In the genomic region with DNA sequence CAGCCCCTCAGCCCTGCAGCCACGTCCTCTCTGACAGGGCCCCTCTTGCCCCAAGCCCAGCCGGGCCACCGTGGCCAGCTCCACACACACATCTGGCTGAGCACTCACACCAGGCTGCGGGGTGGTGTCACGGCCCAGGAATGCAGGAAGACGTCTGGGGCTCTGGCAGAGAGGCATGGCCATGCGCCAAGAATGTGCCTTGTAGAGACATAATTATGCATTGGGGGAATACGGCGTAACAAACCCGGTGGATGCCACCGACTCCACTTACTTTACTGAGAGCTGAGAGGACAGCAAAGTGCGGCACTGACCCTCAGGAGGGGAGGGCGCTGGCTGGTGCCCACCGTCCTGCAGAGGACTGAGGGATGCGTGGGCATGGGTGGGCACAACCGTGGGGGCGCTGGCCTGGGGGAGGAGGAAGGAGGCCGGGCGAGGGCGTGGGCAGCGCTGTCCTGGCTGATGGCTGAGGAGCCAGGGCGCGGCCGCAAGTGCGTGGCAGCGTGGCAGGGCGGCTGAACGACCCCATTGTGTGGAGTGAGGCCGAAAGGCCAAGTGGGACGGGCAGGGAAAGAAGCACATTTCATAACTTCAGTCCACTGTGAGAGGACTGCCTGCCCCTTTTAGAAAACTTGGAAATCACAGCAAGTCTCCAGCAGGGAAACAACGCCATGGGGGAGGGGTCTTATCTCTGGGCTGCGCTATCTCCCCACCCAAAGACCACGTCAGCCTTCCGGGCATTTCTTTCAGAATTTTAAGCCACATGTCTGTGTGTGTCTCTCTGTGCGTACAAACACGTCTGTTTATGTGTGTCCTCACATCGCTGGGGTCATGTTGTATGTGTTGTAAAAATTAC, we compare ENCODE assay signal across 1 cellular context.
A peak's percentile ranks its signal among the peaks of the same experiment; 100 is the strongest.
TF ChIP-seq lines count a peak whose summit lies in the region.

No MANE protein-coding gene starts in this region.

TF ChIP-seq in HepG2, 621 proteins besides CTCF, POLR2A, EP300 and RAD21 (continued from another document):
- TF ChIP-seq, protein P1, sequence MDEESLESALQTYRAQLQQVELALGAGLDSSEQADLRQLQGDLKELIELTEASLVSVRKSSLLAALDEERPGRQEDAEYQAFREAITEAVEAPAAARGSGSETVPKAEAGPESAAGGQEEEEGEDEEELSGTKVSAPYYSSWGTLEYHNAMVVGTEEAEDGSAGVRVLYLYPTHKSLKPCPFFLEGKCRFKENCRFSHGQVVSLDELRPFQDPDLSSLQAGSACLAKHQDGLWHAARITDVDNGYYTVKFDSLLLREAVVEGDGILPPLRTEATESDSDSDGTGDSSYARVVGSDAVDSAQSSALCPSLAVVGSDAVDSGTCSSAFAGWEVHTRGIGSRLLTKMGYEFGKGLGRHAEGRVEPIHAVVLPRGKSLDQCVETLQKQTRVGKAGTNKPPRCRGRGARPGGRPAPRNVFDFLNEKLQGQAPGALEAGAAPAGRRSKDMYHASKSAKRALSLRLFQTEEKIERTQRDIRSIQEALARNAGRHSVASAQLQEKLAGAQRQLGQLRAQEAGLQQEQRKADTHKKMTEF (CRISPR knock-in tag; IDR thresholded peaks at IDR 0.05): 0 out of 2 replicates have a peak, but pooled peaks have one; percentile 22
- TF ChIP-seq TEAD3 (CRISPR knock-in tag; optimal IDR thresholded peaks at IDR 0.05; ENCODE audit: borderline replicate concordance) (peak; percentile 88), MTF2 (CRISPR knock-in tag; IDR thresholded peaks at IDR 0.05; ENCODE audit: borderline replicate concordance) (0 out of 2 replicates have a peak, but pooled peaks have one; percentile 70), KDM2A (CRISPR knock-in tag; IDR thresholded peaks at IDR 0.05; ENCODE audit: borderline replicate concordance, low read depth) (peak; percentile 27; the same call in 1 of the 2 replicates), ZFP62 (CRISPR knock-in tag; IDR thresholded peaks at IDR 0.05) (no peak), ZNF225 (CRISPR knock-in tag; IDR thresholded peaks at IDR 0.05) (0 out of 2 replicates have a peak, but pooled peaks have one; percentile 23), ZNF281 (CRISPR knock-in tag; IDR thresholded peaks at IDR 0.05; ENCODE audit: borderline replicate concordance) (peak; percentile 43; the same call in 1 of the 2 replicates), DZIP1 (CRISPR knock-in tag; IDR thresholded peaks at IDR 0.05) (no peak), FOSL2 (CRISPR knock-in tag; IDR thresholded peaks at IDR 0.05) (peak; percentile 43; the same call in 1 of the 2 replicates)
- TF ChIP-seq, protein P2, sequence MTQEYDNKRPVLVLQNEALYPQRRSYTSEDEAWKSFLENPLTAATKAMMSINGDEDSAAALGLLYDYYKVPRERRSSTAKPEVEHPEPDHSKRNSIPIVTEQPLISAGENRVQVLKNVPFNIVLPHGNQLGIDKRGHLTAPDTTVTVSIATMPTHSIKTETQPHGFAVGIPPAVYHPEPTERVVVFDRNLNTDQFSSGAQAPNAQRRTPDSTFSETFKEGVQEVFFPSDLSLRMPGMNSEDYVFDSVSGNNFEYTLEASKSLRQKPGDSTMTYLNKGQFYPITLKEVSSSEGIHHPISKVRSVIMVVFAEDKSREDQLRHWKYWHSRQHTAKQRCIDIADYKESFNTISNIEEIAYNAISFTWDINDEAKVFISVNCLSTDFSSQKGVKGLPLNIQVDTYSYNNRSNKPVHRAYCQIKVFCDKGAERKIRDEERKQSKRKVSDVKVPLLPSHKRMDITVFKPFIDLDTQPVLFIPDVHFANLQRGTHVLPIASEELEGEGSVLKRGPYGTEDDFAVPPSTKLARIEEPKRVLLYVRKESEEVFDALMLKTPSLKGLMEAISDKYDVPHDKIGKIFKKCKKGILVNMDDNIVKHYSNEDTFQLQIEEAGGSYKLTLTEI (CRISPR knock-in tag; conservative IDR thresholded peaks at IDR 0.05): no peak
- TF ChIP-seq, protein P3, sequence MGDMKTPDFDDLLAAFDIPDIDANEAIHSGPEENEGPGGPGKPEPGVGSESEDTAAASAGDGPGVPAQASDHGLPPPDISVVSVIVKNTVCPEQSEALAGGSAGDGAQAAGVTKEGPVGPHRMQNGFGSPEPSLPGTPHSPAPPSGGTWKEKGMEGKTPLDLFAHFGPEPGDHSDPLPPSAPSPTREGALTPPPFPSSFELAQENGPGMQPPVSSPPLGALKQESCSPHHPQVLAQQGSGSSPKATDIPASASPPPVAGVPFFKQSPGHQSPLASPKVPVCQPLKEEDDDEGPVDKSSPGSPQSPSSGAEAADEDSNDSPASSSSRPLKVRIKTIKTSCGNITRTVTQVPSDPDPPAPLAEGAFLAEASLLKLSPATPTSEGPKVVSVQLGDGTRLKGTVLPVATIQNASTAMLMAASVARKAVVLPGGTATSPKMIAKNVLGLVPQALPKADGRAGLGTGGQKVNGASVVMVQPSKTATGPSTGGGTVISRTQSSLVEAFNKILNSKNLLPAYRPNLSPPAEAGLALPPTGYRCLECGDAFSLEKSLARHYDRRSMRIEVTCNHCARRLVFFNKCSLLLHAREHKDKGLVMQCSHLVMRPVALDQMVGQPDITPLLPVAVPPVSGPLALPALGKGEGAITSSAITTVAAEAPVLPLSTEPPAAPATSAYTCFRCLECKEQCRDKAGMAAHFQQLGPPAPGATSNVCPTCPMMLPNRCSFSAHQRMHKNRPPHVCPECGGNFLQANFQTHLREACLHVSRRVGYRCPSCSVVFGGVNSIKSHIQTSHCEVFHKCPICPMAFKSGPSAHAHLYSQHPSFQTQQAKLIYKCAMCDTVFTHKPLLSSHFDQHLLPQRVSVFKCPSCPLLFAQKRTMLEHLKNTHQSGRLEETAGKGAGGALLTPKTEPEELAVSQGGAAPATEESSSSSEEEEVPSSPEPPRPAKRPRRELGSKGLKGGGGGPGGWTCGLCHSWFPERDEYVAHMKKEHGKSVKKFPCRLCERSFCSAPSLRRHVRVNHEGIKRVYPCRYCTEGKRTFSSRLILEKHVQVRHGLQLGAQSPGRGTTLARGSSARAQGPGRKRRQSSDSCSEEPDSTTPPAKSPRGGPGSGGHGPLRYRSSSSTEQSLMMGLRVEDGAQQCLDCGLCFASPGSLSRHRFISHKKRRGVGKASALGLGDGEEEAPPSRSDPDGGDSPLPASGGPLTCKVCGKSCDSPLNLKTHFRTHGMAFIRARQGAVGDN (CRISPR knock-in tag; IDR thresholded peaks at IDR 0.05): peak; percentile 21
- TF ChIP-seq, protein P4, sequence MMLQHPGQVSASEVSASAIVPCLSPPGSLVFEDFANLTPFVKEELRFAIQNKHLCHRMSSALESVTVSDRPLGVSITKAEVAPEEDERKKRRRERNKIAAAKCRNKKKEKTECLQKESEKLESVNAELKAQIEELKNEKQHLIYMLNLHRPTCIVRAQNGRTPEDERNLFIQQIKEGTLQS (CRISPR knock-in tag; IDR thresholded peaks at IDR 0.05): peak; percentile 40; the same call in 1 of the 2 replicates
